In genomic region chr2:47373747-47374146, GRCh38 we compare ENCODE assay signal across 11 cellular contexts. TPM values are rescaled to one million over a fixed set of nuclear protein-coding genes. Genes with fewer than 3 reads are reported as not detected.
A peak's percentile ranks its signal among the peaks of the same experiment; 100 is the strongest.
DNase-seq lines count a peak whose midpoint lies in the region; ATAC-seq and TF ChIP-seq lines count a peak whose summit lies in the region.
"Had no signal": no experiment of that assay in that cellular context is flagged by ENCODE, and none has a peak within 500 bp of the region (broad histone marks: within the 10 kb centered on the region; RNA-seq: fewer than 3 reads in every experiment).

No MANE protein-coding gene starts in this region.

- H3K9me3 ChIP-seq in BE2C = no peaks in the 10 kb centered on the region

- 0 out of 2 replicates have a peak, but pooled peaks cover 3% of the 10 kb centered on the region for H3K27me3 ChIP-seq in BE2C

- H3K4me1 ChIP-seq in BE2C = no peaks in the 10 kb centered on the region

- H3K36me3 Mint-ChIP-seq in activated T-cell treated with anti-CD3 and anti-CD28 coated beads, Interleukin-2, amount 50 U/mL, for 4 hours (ENCODE audit: insufficient read depth) = no peaks in the 10 kb centered on the region
- H3K36me3 Mint-ChIP-seq: CD4-positive, CD25-positive, alpha-beta regulatory T cell had no signal

- peak; percentile 47 for ATAC-seq in left lobe of liver
- no peak for ATAC-seq in activated T-cell treated with anti-CD3 and anti-CD28 coated beads, Interleukin-2, amount 50 U/mL, for 4 hours

- no peaks in the 10 kb centered on the region for H3K4me1 Mint-ChIP-seq in activated T-cell treated with anti-CD3 and anti-CD28 coated beads, Interleukin-2, amount 50 U/mL, for 4 hours (ENCODE audit: low read depth)

- H3K4me3 ChIP-seq in BE2C (ENCODE audit: low read depth, low read length) = no peak overlapping the region

- peaks cover 15% of the 10 kb centered on the region for H3K27me3 Mint-ChIP-seq in activated T-cell treated with anti-CD3 and anti-CD28 coated beads, Interleukin-2, amount 50 U/mL, for 4 hours (ENCODE audit: low read depth)

- no peaks in the 10 kb centered on the region for H3K36me3 ChIP-seq in BE2C

- no peak overlapping the region for H3K4me3 Mint-ChIP-seq in activated T-cell treated with anti-CD3 and anti-CD28 coated beads, Interleukin-2, amount 50 U/mL, for 4 hours
- H3K4me3 Mint-ChIP-seq: CD4-positive, CD25-positive, alpha-beta regulatory T cell; HFFc6 had no signal

- no peak overlapping the region for H3K27ac ChIP-seq in VCaP

- peak; percentile 42 for DNase-seq in BE2C
- DNase-seq in HT-29 (ENCODE audit: low spot score) = peak; percentile 53
- DNase-seq in left lobe of liver (ENCODE audit: low spot score) = no peak
- no peak for DNase-seq in activated T-cell treated with anti-CD3 and anti-CD28 coated beads, Interleukin-2, amount 50 U/mL, for 4 hours
- no peak for DNase-seq in EL
- DNase-seq in AG08396 (ENCODE audit: low spot score) = no peak
- DNase-seq in activated T-cell treated with anti-CD3 and anti-CD28 coated beads for 4 hours = no peak
- DNase-seq: activated naive CD4-positive, alpha-beta T cell treated with Interleukin-2 at 50 U/mL for 16 hours; CD4-positive, CD25-positive, alpha-beta regulatory T cell; HFFc6 had no signal

- no peaks in the 10 kb centered on the region for H3K9me3 Mint-ChIP-seq in activated T-cell treated with anti-CD3 and anti-CD28 coated beads, Interleukin-2, amount 50 U/mL, for 4 hours
- H3K9me3 Mint-ChIP-seq: HFFc6 had no signal

- TF ChIP-seq CTCF in BE2C (IDR thresholded peaks at IDR 0.05; ENCODE audit: low read depth, low read length) (peak; percentile 54), VCaP (conservative IDR thresholded peaks at IDR 0.05) (peak; percentile 49)

RNA-seq across cellular contexts. Expression of gene EPCAM, which starts 4.6 kb away (rescaled TPM):
- 1.2 TPM for polyA plus RNA-seq in BE2C (2012; ENCODE audit: insufficient read depth, insufficient read length, low read depth)
- total RNA-seq in HT-29 (2014; rRNA removed; shearing (Covaris generic)) = 231 and 241 TPM in 2 replicates
- 2.5 TPM for total RNA-seq in left lobe of liver
- 1 to 10 TPM in 1 of 3 donors, under 1 TPM in 2; 0.51 to 1.0 (median 0.90) TPM for total RNA-seq in activated T-cell treated with anti-CD3 and anti-CD28 coated beads, Interleukin-2, amount 50 U/mL, for 4 hours
- polyA plus RNA-seq: CD4-positive, CD25-positive, alpha-beta regulatory T cell had no signal

RNA-seq across cellular contexts. Expression of gene MSH2, which starts 29.2 kb away (rescaled TPM):
- polyA plus RNA-seq in BE2C (2012; ENCODE audit: insufficient read depth, insufficient read length, low read depth) = 19.9 TPM
- 36.4 and 38.2 TPM in 2 replicates for total RNA-seq in HT-29 (2014; rRNA removed; shearing (Covaris generic))
- total RNA-seq in left lobe of liver = 3.3 TPM
- 10 to 100 TPM; 44.1 to 54.0 (median 53.1) TPM for total RNA-seq in activated T-cell treated with anti-CD3 and anti-CD28 coated beads, Interleukin-2, amount 50 U/mL, for 4 hours

Comparison
In these comparisons a context has a peak if more than half of its experiments do, and no peak if none do; other contexts are left out.
1. DNase-seq: peak in BE2C (single experiment) and HT-29 (single experiment); none in left lobe of liver (single experiment), activated T-cell treated with anti-CD3 and anti-CD28 coated beads, Interleukin-2, amount 50 U/mL, for 4 hours (single experiment), EL (single experiment), AG08396 (single experiment) and activated T-cell treated with anti-CD3 and anti-CD28 coated beads for 4 hours (single experiment).
2. RNA of gene EPCAM, which starts 4.6 kb away (total RNA-seq): 231 to 241 TPM in HT-29; 2.5 TPM in left lobe of liver (single experiment) and 0.51 to 1.0 TPM in activated T-cell treated with anti-CD3 and anti-CD28 coated beads, Interleukin-2, amount 50 U/mL, for 4 hours; every median in the first group is over 10 times any median in the second.